ENCODE assay signal across 22 cellular contexts in genomic region chr6:167528239-167528638, GRCh38.
A peak's percentile ranks its signal among the peaks of the same experiment; 100 is the strongest.
DNase-seq lines count a peak whose midpoint lies in the region; ATAC-seq and TF ChIP-seq lines count a peak whose summit lies in the region.
"Had no signal": no experiment of that assay in that cellular context is flagged by ENCODE, and none has a peak within 500 bp of the region (broad histone marks: within the 10 kb centered on the region; RNA-seq: fewer than 3 reads in every experiment).

No MANE protein-coding gene starts in this region.

- ATAC-seq in GM21619 (IDR thresholded peaks at IDR 0.05; ENCODE audit: unreplicated experiment) (peak; percentile 65), HG03354 (IDR thresholded peaks at IDR 0.05; ENCODE audit: poor library complexity, severe bottlenecking, unreplicated experiment) (peak; percentile 51)
- ATAC-seq: body of pancreas; effector memory CD8-positive, alpha-beta T cell; foreskin keratinocyte; HepG2; left lobe of liver; naive thymus-derived CD4-positive, alpha-beta T cell had no signal

- no peak for TF ChIP-seq CTCF in BE2C (IDR thresholded peaks at IDR 0.05; ENCODE audit: low read depth, low read length)

- DNase-seq in NCI-H2171 treated with DMSO at 0.1 percent for 48 hours (lab: John Stamatoyannopoulos, UW) (peak; percentile 55), NCI-H2171 (lab: John Stamatoyannopoulos, UW) (no peak), SKM-1 (lab: John Stamatoyannopoulos, UW; ENCODE audit: unreplicated experiment) (no peak), SIG-M5 treated with dmso at 0.1 percent for 504 hours (lab: John Stamatoyannopoulos, UW; ENCODE audit: unreplicated experiment) (no peak), BE2C (no peak)
- DNase-seq in effector CD4-positive, alpha-beta T cell, result no peak
- DNase-seq: activated CD8-positive, alpha-beta memory T cell treated with anti-CD3 and anti-CD28 coated beads for 24 hours; activated T-cell treated with anti-CD3 and anti-CD28 coated beads, Interleukin-2, amount 50 U/mL, for 1 hour; body of pancreas; CD4-positive, alpha-beta T cell; DMS153; effector memory CD8-positive, alpha-beta T cell; foreskin keratinocyte; H9; Kasumi-1; naive thymus-derived CD4-positive, alpha-beta T cell; occipital lobe had no signal

- H3K4me3 ChIP-seq in BE2C (ENCODE audit: low read depth, low read length), result no peak overlapping the region
- H3K4me3 ChIP-seq: body of pancreas, tibial nerve had no signal

- no peaks in the 10 kb centered on the region for H3K9me3 ChIP-seq in BE2C
- H3K9me3 ChIP-seq: body of pancreas, tibial nerve had no signal

- no peaks in the 10 kb centered on the region for H3K36me3 ChIP-seq in BE2C
- H3K36me3 ChIP-seq: tibial nerve had no signal

- no peaks in the 10 kb centered on the region for H3K4me1 ChIP-seq in BE2C
- H3K4me1 ChIP-seq: foreskin keratinocyte, tibial nerve had no signal

- H3K27me3 ChIP-seq in BE2C, result no peaks in the 10 kb centered on the region
- H3K27me3 ChIP-seq: body of pancreas, foreskin keratinocyte, tibial nerve had no signal
